39 cellular contexts compared by ENCODE assay signal in the genomic region with DNA sequence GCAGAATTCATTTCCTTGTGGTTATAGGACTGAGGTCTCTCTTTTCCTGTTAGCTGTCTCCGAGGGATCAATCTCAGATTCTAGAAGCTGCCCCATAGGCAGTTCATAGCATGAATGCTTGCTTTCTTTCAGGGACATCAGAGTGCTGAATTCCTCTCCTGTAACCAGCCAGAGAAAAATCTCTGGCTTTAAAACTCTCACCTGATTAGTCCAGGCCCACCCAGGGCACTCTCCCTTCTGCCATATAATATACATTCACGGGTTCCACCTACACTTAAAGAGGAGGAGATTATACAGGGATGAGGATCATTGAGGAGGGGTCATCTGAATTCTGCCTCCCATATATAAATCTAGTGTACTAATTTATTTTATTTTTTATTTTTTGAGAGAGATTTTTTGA. TPM values are rescaled to one million over a fixed set of nuclear protein-coding genes. Genes with fewer than 3 reads are reported as not detected.
"Had no signal": no experiment of that assay in that cellular context is flagged by ENCODE, and none has a peak within 500 bp of the region (broad histone marks: within the 10 kb centered on the region; RNA-seq: fewer than 3 reads in every experiment).

No MANE protein-coding gene starts in this region.

- H3K27ac ChIP-seq: ascending aorta, cardiac muscle cell, VCaP had no signal

- ATAC-seq: activated CD8-positive, alpha-beta T cell treated with anti-CD3 and anti-CD28 coated beads for 36 hours; activated naive CD4-positive, alpha-beta T cell treated with anti-CD3 and anti-CD28 coated beads, Interleukin-2, amount 50 U/mL, for 72 hours; activated T-cell treated with anti-CD3 and anti-CD28 coated beads, Interleukin-2, amount 50 U/mL, for 4 hours; activated T-helper 17 cell treated with anti-CD3 and anti-CD28 coated beads, Interleukin-2, amount 50 U/mL, for 72 hours had no signal

- H3K4me1 ChIP-seq: ascending aorta had no signal

- H3K36me3 ChIP-seq: ascending aorta, cardiac muscle cell had no signal

- H3K9me3 Mint-ChIP-seq: activated B cell treated with CpG ODN at 0.5 μM for 24 hours; activated CD4-positive, alpha-beta memory T cell treated with anti-CD3 and anti-CD28 coated beads for 36 hours; activated CD4-positive, alpha-beta T cell treated with anti-CD3 and anti-CD28 coated beads, Interleukin-2, amount 10 ng/mL, durations not matched to agents 24 days and 14 days; activated CD8-positive, alpha-beta T cell treated with anti-CD3 and anti-CD28 coated beads for 36 hours; activated naive CD4-positive, alpha-beta T cell treated with anti-CD3 and anti-CD28 coated beads for 36 hours; activated naive CD4-positive, alpha-beta T cell treated with anti-CD3 and anti-CD28 coated beads, Interleukin-2, amount 50 U/mL, for 72 hours; activated naive CD8-positive, alpha-beta T cell treated with anti-CD3 and anti-CD28 coated beads for 36 hours; activated T-cell treated with anti-CD3 and anti-CD28 coated beads, Interleukin-2, amount 50 U/mL, for 4 hours; activated T-helper 1 cell treated with anti-CD3 and anti-CD28 coated beads, Interleukin-12 subunit alpha, Interleukin-12 subunit beta, Interleukin-2, Interleukin-4 antibody, amounts not matched to agents 30 ng/mL and 10 ng/mL and 1 ng/mL, durations not matched to agents 14 hours and 24 hours and 36 hours; activated T-helper 17 cell treated with anti-CD3 and anti-CD28 coated beads, Interleukin-2, amount 50 U/mL, for 72 hours; central memory CD8-positive, alpha-beta T cell; T-helper 1 cell treated with Interleukin-12 subunit alpha and Interleukin-12 subunit beta and Interleukin-4 antibody, amounts not matched to agents 30 μg/mL and 1 μg/mL, for 36 hours; T-helper 2 cell treated with Interferon-gamma antibody and Interleukin-4, amounts not matched to agents 5 μg/mL and 100 μg/mL, for 36 hours had no signal

- H3K27ac Mint-ChIP-seq: activated B cell treated with CpG ODN at 0.5 μM for 24 hours; activated CD4-positive, alpha-beta memory T cell treated with anti-CD3 and anti-CD28 coated beads for 36 hours; activated CD4-positive, alpha-beta T cell treated with anti-CD3 and anti-CD28 coated beads, Interleukin-2, amount 10 ng/mL, durations not matched to agents 24 days and 14 days; activated CD8-positive, alpha-beta T cell treated with anti-CD3 and anti-CD28 coated beads for 36 hours; activated naive CD4-positive, alpha-beta T cell treated with anti-CD3 and anti-CD28 coated beads for 36 hours; activated naive CD4-positive, alpha-beta T cell treated with anti-CD3 and anti-CD28 coated beads, Interleukin-2, amount 50 U/mL, for 72 hours; activated naive CD8-positive, alpha-beta T cell treated with anti-CD3 and anti-CD28 coated beads for 36 hours; activated T-helper 1 cell treated with anti-CD3 and anti-CD28 coated beads, Interleukin-12 subunit alpha, Interleukin-12 subunit beta, Interleukin-2, Interleukin-4 antibody, amounts not matched to agents 30 ng/mL and 10 ng/mL and 1 ng/mL, durations not matched to agents 14 hours and 24 hours and 36 hours; activated T-helper 17 cell treated with anti-CD3 and anti-CD28 coated beads, Interleukin-2, amount 50 U/mL, for 72 hours; brain; T-helper 1 cell treated with Interleukin-12 subunit alpha and Interleukin-12 subunit beta and Interleukin-4 antibody, amounts not matched to agents 30 μg/mL and 1 μg/mL, for 36 hours; T-helper 2 cell treated with Interferon-gamma antibody and Interleukin-4, amounts not matched to agents 5 μg/mL and 100 μg/mL, for 36 hours had no signal

- H3K4me3 ChIP-seq: ascending aorta, cardiac muscle cell had no signal

- DNase-seq: activated B cell treated with CpG ODN at 0.5 μM for 24 hours; activated CD4-positive, alpha-beta memory T cell treated with anti-CD3 and anti-CD28 coated beads for 36 hours; activated CD4-positive, alpha-beta T cell treated with anti-CD3 and anti-CD28 coated beads for 4 hours; activated CD4-positive, alpha-beta T cell treated with anti-CD3 and anti-CD28 coated beads, Interleukin-2, amount 10 ng/mL, durations not matched to agents 24 days and 14 days; activated CD4-positive, alpha-beta T cell treated with anti-CD3 and anti-CD28 coated beads, Interleukin-2, amount 50 U/mL, for 1 hour; activated CD4-positive, alpha-beta T cell treated with anti-CD3 and anti-CD28 coated beads, Interleukin-2, amount 50 U/mL, for 4 hours; activated CD4-positive, CD25-positive, alpha-beta regulatory T cell treated with anti-CD3 and anti-CD28 coated beads, Interleukin-2, amount 50 U/mL, for 72 hours; activated CD8-positive, alpha-beta memory T cell treated with anti-CD3 and anti-CD28 coated beads, Interleukin-2, amount 50 U/mL, for 4 hours; activated CD8-positive, alpha-beta T cell treated with anti-CD3 and anti-CD28 coated beads for 36 hours; activated effector memory CD4-positive, alpha-beta T cell treated with anti-CD3 and anti-CD28 coated beads, Interleukin-2, amount 50 U/mL, for 16 hours; activated gamma-delta T cell treated with Interleukin-2 at 50 U/mL for 16 hours; activated naive CD4-positive, alpha-beta T cell; activated naive CD4-positive, alpha-beta T cell treated with anti-CD3 and anti-CD28 coated beads for 36 hours; activated naive CD4-positive, alpha-beta T cell treated with anti-CD3 and anti-CD28 coated beads, Interleukin-2, amount 50 U/mL, for 16 hours; activated naive CD8-positive, alpha-beta T cell treated with anti-CD3 and anti-CD28 coated beads for 36 hours; activated T-cell treated with anti-CD3 and anti-CD28 coated beads for 4 hours; activated T-cell treated with anti-CD3 and anti-CD28 coated beads, Interleukin-2, amount 50 U/mL, for 1 hour; activated T-cell treated with anti-CD3 and anti-CD28 coated beads, Interleukin-2, amount 50 U/mL, for 4 hours; amygdala; anterior cingulate cortex; caudate nucleus; cerebellar nuclear complex; T-helper 1 cell; T-helper 2 cell; T-helper 9 cell had no signal

- H3K27me3 ChIP-seq: ascending aorta had no signal

- H3K36me3 Mint-ChIP-seq: activated CD4-positive, alpha-beta memory T cell treated with anti-CD3 and anti-CD28 coated beads for 36 hours; activated naive CD4-positive, alpha-beta T cell treated with anti-CD3 and anti-CD28 coated beads, Interleukin-2, amount 50 U/mL, for 72 hours; activated naive CD8-positive, alpha-beta T cell treated with anti-CD3 and anti-CD28 coated beads for 36 hours; brain had no signal

- H3K4me3 Mint-ChIP-seq: activated B cell treated with CpG ODN at 0.5 μM for 24 hours; activated CD4-positive, alpha-beta memory T cell treated with anti-CD3 and anti-CD28 coated beads for 36 hours; activated CD4-positive, alpha-beta T cell treated with anti-CD3 and anti-CD28 coated beads, Interleukin-2, amount 10 ng/mL, durations not matched to agents 24 days and 14 days; activated CD8-positive, alpha-beta T cell treated with anti-CD3 and anti-CD28 coated beads for 36 hours; activated naive CD4-positive, alpha-beta T cell treated with anti-CD3 and anti-CD28 coated beads for 36 hours; activated naive CD8-positive, alpha-beta T cell treated with anti-CD3 and anti-CD28 coated beads for 36 hours; activated T-cell treated with anti-CD3 and anti-CD28 coated beads, Interleukin-2, amount 50 U/mL, for 4 hours; activated T-helper 1 cell treated with anti-CD3 and anti-CD28 coated beads, Interleukin-12 subunit alpha, Interleukin-12 subunit beta, Interleukin-2, Interleukin-4 antibody, amounts not matched to agents 30 ng/mL and 10 ng/mL and 1 ng/mL, durations not matched to agents 14 hours and 24 hours and 36 hours; activated T-helper 17 cell treated with anti-CD3 and anti-CD28 coated beads, Interleukin-2, amount 50 U/mL, for 72 hours; brain; central memory CD8-positive, alpha-beta T cell; T-helper 1 cell treated with Interleukin-12 subunit alpha and Interleukin-12 subunit beta and Interleukin-4 antibody, amounts not matched to agents 30 μg/mL and 1 μg/mL, for 36 hours; T-helper 2 cell treated with Interferon-gamma antibody and Interleukin-4, amounts not matched to agents 5 μg/mL and 100 μg/mL, for 36 hours had no signal

- H3K9me3 ChIP-seq: ascending aorta had no signal

RNA-seq across cellular contexts. Expression of a gene that starts 2.1 kb away (rescaled TPM):
- total RNA-seq: activated B cell treated with CpG ODN at 0.5 μM for 24 hours, ascending aorta, cardiac muscle cell had no signal
- polyA plus RNA-seq: cardiac muscle cell had no signal

RNA-seq across cellular contexts. Expression of a gene that starts 11.9 kb away (rescaled TPM):
- total RNA-seq: activated B cell treated with CpG ODN at 0.5 μM for 24 hours; activated CD4-positive, alpha-beta memory T cell treated with anti-CD3 and anti-CD28 coated beads for 36 hours; activated CD4-positive, alpha-beta T cell treated with anti-CD3 and anti-CD28 coated beads, Interleukin-2, amount 10 ng/mL, durations not matched to agents 24 days and 14 days; activated CD8-positive, alpha-beta memory T cell treated with anti-CD3 and anti-CD28 coated beads for 36 hours; activated CD8-positive, alpha-beta T cell treated with anti-CD3 and anti-CD28 coated beads for 36 hours; activated naive CD4-positive, alpha-beta T cell treated with anti-CD3 and anti-CD28 coated beads for 36 hours; activated naive CD4-positive, alpha-beta T cell treated with anti-CD3 and anti-CD28 coated beads, Interleukin-2, amount 50 U/mL, for 72 hours; activated T-cell treated with anti-CD3 and anti-CD28 coated beads, Interleukin-2, amount 50 U/mL, for 4 hours; activated T-helper 1 cell treated with anti-CD3 and anti-CD28 coated beads, Interleukin-12 subunit alpha, Interleukin-12 subunit beta, Interleukin-2, Interleukin-4 antibody, amounts not matched to agents 30 ng/mL and 10 ng/mL and 1 ng/mL, durations not matched to agents 14 hours and 24 hours and 36 hours; ascending aorta; cardiac muscle cell; chondrocyte had no signal
- polyA plus RNA-seq: adipose tissue, cardiac muscle cell had no signal

RNA-seq across cellular contexts. Expression of a gene that starts 21.2 kb away (rescaled TPM):
- total RNA-seq: activated B cell treated with CpG ODN at 0.5 μM for 24 hours; activated CD4-positive, alpha-beta memory T cell treated with anti-CD3 and anti-CD28 coated beads for 36 hours; activated CD4-positive, alpha-beta T cell treated with anti-CD3 and anti-CD28 coated beads, Interleukin-2, amount 10 ng/mL, durations not matched to agents 24 days and 14 days; activated CD8-positive, alpha-beta memory T cell treated with anti-CD3 and anti-CD28 coated beads for 36 hours; activated CD8-positive, alpha-beta T cell treated with anti-CD3 and anti-CD28 coated beads for 36 hours; activated naive CD4-positive, alpha-beta T cell treated with anti-CD3 and anti-CD28 coated beads for 36 hours; activated naive CD4-positive, alpha-beta T cell treated with anti-CD3 and anti-CD28 coated beads, Interleukin-2, amount 50 U/mL, for 72 hours; activated naive CD8-positive, alpha-beta T cell treated with anti-CD3 and anti-CD28 coated beads for 36 hours; activated T-cell treated with anti-CD3 and anti-CD28 coated beads, Interleukin-2, amount 50 U/mL, for 4 hours; activated T-helper 1 cell treated with anti-CD3 and anti-CD28 coated beads, Interleukin-12 subunit alpha, Interleukin-12 subunit beta, Interleukin-2, Interleukin-4 antibody, amounts not matched to agents 30 ng/mL and 10 ng/mL and 1 ng/mL, durations not matched to agents 14 hours and 24 hours and 36 hours; activated T-helper 17 cell treated with anti-CD3 and anti-CD28 coated beads, Interleukin-2, amount 50 U/mL, for 72 hours; ascending aorta; bronchial epithelial cell; cardiac muscle cell; chondrocyte had no signal
- polyA plus RNA-seq: adipose tissue, cardiac muscle cell had no signal
